Comparison of ENCODE assay signal across 11 cellular contexts in the genomic region with DNA sequence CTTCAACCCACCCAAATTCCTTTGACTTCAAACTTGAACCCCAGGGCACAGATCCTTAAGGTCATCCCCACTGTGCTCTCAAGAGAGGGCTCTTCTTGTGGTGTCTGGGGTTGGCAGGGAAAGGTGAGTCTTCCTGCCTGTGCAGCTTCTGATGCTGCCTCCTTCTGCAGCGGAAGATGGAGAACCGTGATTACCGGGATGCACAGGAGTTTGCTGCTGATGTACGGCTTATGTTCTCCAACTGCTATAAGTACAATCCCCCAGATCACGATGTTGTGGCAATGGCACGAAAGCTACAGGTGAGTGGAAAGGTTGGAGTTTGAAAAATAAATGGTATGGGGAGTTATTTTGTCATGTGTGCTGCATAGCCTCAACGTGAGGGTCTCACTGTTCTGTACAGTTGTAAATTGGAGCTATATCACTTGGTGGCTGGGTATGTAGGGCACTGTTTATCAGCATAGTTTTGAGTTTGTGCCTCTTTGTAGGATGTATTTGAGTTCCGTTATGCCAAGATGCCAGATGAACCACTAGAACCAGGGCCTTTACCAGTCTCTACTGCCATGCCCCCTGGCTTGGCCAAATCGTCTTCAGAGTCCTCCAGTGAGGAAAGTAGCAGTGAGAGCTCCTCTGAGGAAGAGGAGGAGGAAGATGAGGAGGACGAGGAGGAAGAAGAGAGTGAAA. TPM values are rescaled to one million over a fixed set of nuclear protein-coding genes. Genes with fewer than 3 reads are reported as not detected.
DNase-seq lines count a peak whose midpoint lies in the region; ATAC-seq and TF ChIP-seq lines count a peak whose summit lies in the region.
"Had no signal": no experiment of that assay in that cellular context is flagged by ENCODE, and none has a peak within 500 bp of the region (broad histone marks: within the 10 kb centered on the region; RNA-seq: fewer than 3 reads in every experiment).

No MANE protein-coding gene starts in this region.

- H3K9me3 ChIP-seq in right lobe of liver = no peaks in the 10 kb centered on the region

- H3K36me3 ChIP-seq in right lobe of liver = peaks cover 46 to 86% (median 69%) of the 10 kb centered on the region in 4 donors

- peaks cover 0 to 64% (median 23%) of the 10 kb centered on the region in 4 donors for H3K4me1 ChIP-seq in right lobe of liver

- no peaks in the 10 kb centered on the region for H3K9me3 Mint-ChIP-seq in stimulated activated naive CD8-positive, alpha-beta T cell treated with anti-CD3 and anti-CD28 coated beads, Interleukin-15, Interleukin-2, amounts not matched to agents 100 ng/mL and 50 ng/mL, for 24 hours
- H3K9me3 Mint-ChIP-seq in activated T-helper 1 cell treated with anti-CD3 and anti-CD28 coated beads, Interleukin-12 subunit alpha, Interleukin-12 subunit beta, Interleukin-2, Interleukin-4 antibody, amounts not matched to agents 30 ng/mL and 10 ng/mL and 1 ng/mL, durations not matched to agents 14 hours and 24 hours and 36 hours = no peaks in the 10 kb centered on the region

- 52% methylated on average over 10 of the region's 10 CpGs for WGBS in right lobe of liver (ENCODE audit: insufficient coverage, low coverage, low lambda C conversion rate, missing lambda C conversion rate)

- H3K36me3 Mint-ChIP-seq in stimulated activated naive CD8-positive, alpha-beta T cell treated with anti-CD3 and anti-CD28 coated beads, Interleukin-15, Interleukin-2, amounts not matched to agents 100 ng/mL and 50 ng/mL, for 24 hours (ENCODE audit: low read depth) = peaks cover 100% of the 10 kb centered on the region
- peaks cover 95% of the 10 kb centered on the region for H3K36me3 Mint-ChIP-seq in activated T-helper 1 cell treated with anti-CD3 and anti-CD28 coated beads, Interleukin-12 subunit alpha, Interleukin-12 subunit beta, Interleukin-2, Interleukin-4 antibody, amounts not matched to agents 30 ng/mL and 10 ng/mL and 1 ng/mL, durations not matched to agents 14 hours and 24 hours and 36 hours (ENCODE audit: low read depth)

- no peak for ATAC-seq in stimulated activated naive CD8-positive, alpha-beta T cell treated with anti-CD3 and anti-CD28 coated beads, Interleukin-15, Interleukin-2, amounts not matched to agents 100 U/mL and 50 U/mL, for 24 hours
- no peak for ATAC-seq in right lobe of liver
- no peak for ATAC-seq in GM21576 (IDR thresholded peaks at IDR 0.05; ENCODE audit: unreplicated experiment)
- ATAC-seq in left colon = no peak

- H3K4me1 Mint-ChIP-seq in stimulated activated naive CD8-positive, alpha-beta T cell treated with anti-CD3 and anti-CD28 coated beads, Interleukin-15, Interleukin-2, amounts not matched to agents 100 ng/mL and 50 ng/mL, for 24 hours (ENCODE audit: low read depth) = peaks cover 60% of the 10 kb centered on the region
- H3K4me1 Mint-ChIP-seq in activated T-helper 1 cell treated with anti-CD3 and anti-CD28 coated beads, Interleukin-12 subunit alpha, Interleukin-12 subunit beta, Interleukin-2, Interleukin-4 antibody, amounts not matched to agents 30 ng/mL and 10 ng/mL and 1 ng/mL, durations not matched to agents 14 hours and 24 hours and 36 hours (ENCODE audit: low read depth) = peaks cover 66% of the 10 kb centered on the region

- TF ChIP-seq POLR2A in right lobe of liver (IDR thresholded peaks at IDR 0.05) = no peak

- peak overlapping the region in 2 of 3 donors; percentile 45 to 57 for H3K27ac ChIP-seq in right lobe of liver

- peak overlapping the region; percentile 57 for H3K4me3 Mint-ChIP-seq in stimulated activated naive CD8-positive, alpha-beta T cell treated with anti-CD3 and anti-CD28 coated beads, Interleukin-15, Interleukin-2, amounts not matched to agents 100 ng/mL and 50 ng/mL, for 24 hours
- H3K4me3 Mint-ChIP-seq in activated T-helper 1 cell treated with anti-CD3 and anti-CD28 coated beads, Interleukin-12 subunit alpha, Interleukin-12 subunit beta, Interleukin-2, Interleukin-4 antibody, amounts not matched to agents 30 ng/mL and 10 ng/mL and 1 ng/mL, durations not matched to agents 14 hours and 24 hours and 36 hours = peak overlapping the region; percentile 96

- no peaks in the 10 kb centered on the region for H3K27me3 ChIP-seq in right lobe of liver

- no peaks in the 10 kb centered on the region for H3K27me3 Mint-ChIP-seq in stimulated activated naive CD8-positive, alpha-beta T cell treated with anti-CD3 and anti-CD28 coated beads, Interleukin-15, Interleukin-2, amounts not matched to agents 100 ng/mL and 50 ng/mL, for 24 hours
- H3K27me3 Mint-ChIP-seq in activated T-helper 1 cell treated with anti-CD3 and anti-CD28 coated beads, Interleukin-12 subunit alpha, Interleukin-12 subunit beta, Interleukin-2, Interleukin-4 antibody, amounts not matched to agents 30 ng/mL and 10 ng/mL and 1 ng/mL, durations not matched to agents 14 hours and 24 hours and 36 hours (ENCODE audit: insufficient read depth) = peaks cover 2% of the 10 kb centered on the region

- intact Hi-C loops in activated T-helper 1 cell treated with anti-CD3 and anti-CD28 coated beads, Interleukin-12 subunit alpha, Interleukin-12 subunit beta, Interleukin-2, Interleukin-4 antibody, amounts not matched to agents 30 ng/mL and 10 ng/mL and 1 ng/mL, durations not matched to agents 14 hours and 24 hours and 36 hours (cut with micrococcal nuclease) = loop anchor here (10.0 kb wide), 2 partner anchors 1073 to 1313 kb away; partner anchors contain the start of genes C6orf47, CSNK2B, GPANK1 and LY6G5B
- intact Hi-C loops in right lobe of liver (cut with DNase I) = no loop called here
- intact Hi-C loops in left colon (cut with DNase I, micrococcal nuclease) = no loop called here

- peak overlapping the region; percentile 100 for H3K27ac Mint-ChIP-seq in stimulated activated naive CD8-positive, alpha-beta T cell treated with anti-CD3 and anti-CD28 coated beads, Interleukin-15, Interleukin-2, amounts not matched to agents 100 ng/mL and 50 ng/mL, for 24 hours
- H3K27ac Mint-ChIP-seq in activated T-helper 1 cell treated with anti-CD3 and anti-CD28 coated beads, Interleukin-12 subunit alpha, Interleukin-12 subunit beta, Interleukin-2, Interleukin-4 antibody, amounts not matched to agents 30 ng/mL and 10 ng/mL and 1 ng/mL, durations not matched to agents 14 hours and 24 hours and 36 hours = peak overlapping the region; percentile 21

- TF ChIP-seq CTCF in right lobe of liver (IDR thresholded peaks at IDR 0.05) = no peak

- no peak for DNase-seq in stimulated activated naive CD8-positive, alpha-beta T cell treated with anti-CD3 and anti-CD28 coated beads, Interleukin-15, Interleukin-2, amounts not matched to agents 100 U/mL and 50 U/mL, for 24 hours
- no peak for DNase-seq in activated T-helper 1 cell treated with anti-CD3 and anti-CD28 coated beads, Interleukin-12 subunit alpha, Interleukin-12 subunit beta, Interleukin-2, Interleukin-4 antibody, amounts not matched to agents 30 ng/mL and 10 ng/mL and 1 ng/mL, durations not matched to agents 14 hours and 24 hours and 36 hours (ENCODE audit: low spot score)
- DNase-seq in right lobe of liver (no peak), NCI-H1048 (lab: John Stamatoyannopoulos, UW) (no peak), left colon (no peak), NCI-H524 treated with DMSO at 0.1 percent for 48 hours (lab: John Stamatoyannopoulos, UW) (no peak)
- DNase-seq: central memory CD4-positive, alpha-beta T cell; NCI-H69 had no signal

- H3K4me3 ChIP-seq in right lobe of liver = peak overlapping the region in 1 of 3 donors; percentile 6

RNA-seq across cellular contexts. Expression of gene BRD2, which starts 9.0 kb away (rescaled TPM):
- total RNA-seq in activated T-helper 1 cell treated with anti-CD3 and anti-CD28 coated beads, Interleukin-12 subunit alpha, Interleukin-12 subunit beta, Interleukin-2, Interleukin-4 antibody, amounts not matched to agents 30 ng/mL and 10 ng/mL and 1 ng/mL, durations not matched to agents 14 hours and 24 hours and 36 hours = 316 and 330 TPM in 2 replicates
- total RNA-seq in right lobe of liver (100 to 1,000 TPM in 1 of 6 experiments, 10 to 100 TPM in 5; 66.3 to 111 (median 73.7) TPM), left colon (100 to 1,000 TPM; 128 TPM)

RNA-seq across cellular contexts. Expression of gene HLA-DMA, which starts 24.5 kb away (rescaled TPM):
- 14.1 and 14.2 TPM in 2 replicates for total RNA-seq in activated T-helper 1 cell treated with anti-CD3 and anti-CD28 coated beads, Interleukin-12 subunit alpha, Interleukin-12 subunit beta, Interleukin-2, Interleukin-4 antibody, amounts not matched to agents 30 ng/mL and 10 ng/mL and 1 ng/mL, durations not matched to agents 14 hours and 24 hours and 36 hours
- 10 to 100 TPM in 4 of 6 experiments, 1 to 10 TPM in 2; 6.9 to 26.2 (median 10.7) TPM for total RNA-seq in right lobe of liver
- total RNA-seq in left colon = 10 to 100 TPM; 11.8 to 22.1 TPM

RNA-seq across cellular contexts. Expression of gene HLA-DOA, which starts 32.0 kb away (rescaled TPM):
- 1.8 and 2.0 TPM in 2 replicates for total RNA-seq in activated T-helper 1 cell treated with anti-CD3 and anti-CD28 coated beads, Interleukin-12 subunit alpha, Interleukin-12 subunit beta, Interleukin-2, Interleukin-4 antibody, amounts not matched to agents 30 ng/mL and 10 ng/mL and 1 ng/mL, durations not matched to agents 14 hours and 24 hours and 36 hours
- total RNA-seq in right lobe of liver (1 to 10 TPM in 5 of 6 experiments, under 1 TPM in 1; 0.37 to 3.3 (median 1.2) TPM), left colon (1 to 10 TPM in 1 of 2 donors, under 1 TPM in 1; 0.92 to 4.7 TPM)
- total RNA-seq: fibroblast of villous mesenchyme had no signal

RNA-seq across cellular contexts. Expression of gene HLA-DMB, which starts 36.6 kb away (rescaled TPM):
- 2.7 and 2.8 TPM in 2 replicates for total RNA-seq in activated T-helper 1 cell treated with anti-CD3 and anti-CD28 coated beads, Interleukin-12 subunit alpha, Interleukin-12 subunit beta, Interleukin-2, Interleukin-4 antibody, amounts not matched to agents 30 ng/mL and 10 ng/mL and 1 ng/mL, durations not matched to agents 14 hours and 24 hours and 36 hours
- total RNA-seq in right lobe of liver (10 to 100 TPM in 1 of 6 experiments, 1 to 10 TPM in 5; 1.8 to 22.0 (median 6.5) TPM), left colon (10 to 100 TPM in 1 of 2 donors, 1 to 10 TPM in 1; 4.0 to 21.3 TPM)
